11 cellular contexts compared by ENCODE assay signal in the genomic region with DNA sequence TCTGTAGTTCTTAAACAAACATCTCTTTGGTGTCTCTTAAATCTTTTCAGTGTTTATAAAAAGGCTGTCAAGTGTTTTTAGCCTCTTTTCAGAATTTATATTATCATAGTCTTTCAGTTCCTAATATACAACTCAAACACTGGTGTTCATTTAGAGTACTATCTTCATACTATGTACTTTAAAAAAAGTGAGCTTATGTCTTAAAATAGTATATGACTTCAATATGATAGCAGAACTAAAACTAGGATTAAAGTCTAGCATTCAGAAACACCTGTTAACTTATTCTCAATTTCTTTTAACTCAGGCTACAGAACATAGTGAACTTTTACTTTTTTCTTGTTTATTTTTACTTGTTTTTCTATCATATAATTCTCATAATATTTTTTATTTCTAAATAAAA. TPM values are rescaled to one million over a fixed set of nuclear protein-coding genes. Genes with fewer than 3 reads are reported as not detected.
DNase-seq lines count a peak whose midpoint lies in the region; ATAC-seq lines count a peak whose summit lies in the region.
"Had no signal": no experiment of that assay in that cellular context is flagged by ENCODE, and none has a peak within 500 bp of the region (broad histone marks: within the 10 kb centered on the region; RNA-seq: fewer than 3 reads in every experiment).

No MANE protein-coding gene starts in this region.

- POLR2A ChIA-PET in activated CD4-positive, alpha-beta memory T cell treated with anti-CD3 and anti-CD28 coated beads for 36 hours (lab: Charles Lee), result no interaction called here

- intact Hi-C loops in activated CD4-positive, alpha-beta memory T cell treated with anti-CD3 and anti-CD28 coated beads for 36 hours (cut with micrococcal nuclease), result no loop called here

- H3K4me1 Mint-ChIP-seq in memory B cell, result no peaks in the 10 kb centered on the region
- no peaks in the 10 kb centered on the region for H3K4me1 Mint-ChIP-seq in activated CD4-positive, alpha-beta memory T cell treated with anti-CD3 and anti-CD28 coated beads for 36 hours (ENCODE audit: low read depth)

- H3K9me3 Mint-ChIP-seq in memory B cell, result no peaks in the 10 kb centered on the region
- no peaks in the 10 kb centered on the region for H3K9me3 Mint-ChIP-seq in activated CD4-positive, alpha-beta memory T cell treated with anti-CD3 and anti-CD28 coated beads for 36 hours

- no peak for DNase-seq in memory B cell (ENCODE audit: low spot score in 2 of 2)
- DNase-seq in ureter (ENCODE audit: low spot score), result no peak
- no peak for DNase-seq in activated CD4-positive, alpha-beta memory T cell treated with anti-CD3 and anti-CD28 coated beads for 36 hours
- DNase-seq in GDM1 (lab: John Stamatoyannopoulos, UW), result no peak
- no peak for DNase-seq in DMS79 (lab: John Stamatoyannopoulos, UW)
- DNase-seq: Calu3, GM23248, NCI-H446 treated with DMSO at 0.1 percent for 48 hours had no signal

- no peak overlapping the region for H3K4me3 Mint-ChIP-seq in memory B cell
- H3K4me3 Mint-ChIP-seq in activated CD4-positive, alpha-beta memory T cell treated with anti-CD3 and anti-CD28 coated beads for 36 hours, result no peak overlapping the region

- CTCF ChIA-PET in activated CD4-positive, alpha-beta memory T cell treated with anti-CD3 and anti-CD28 coated beads for 36 hours (lab: Charles Lee), result no interaction called here

- H3K27me3 Mint-ChIP-seq in memory B cell, result no peaks in the 10 kb centered on the region
- H3K27me3 Mint-ChIP-seq in activated CD4-positive, alpha-beta memory T cell treated with anti-CD3 and anti-CD28 coated beads for 36 hours, result no peaks in the 10 kb centered on the region

- H3K27ac Mint-ChIP-seq in memory B cell, result no peak overlapping the region
- H3K27ac Mint-ChIP-seq in activated CD4-positive, alpha-beta memory T cell treated with anti-CD3 and anti-CD28 coated beads for 36 hours, result no peak overlapping the region

- H3K36me3 Mint-ChIP-seq in memory B cell, result no peaks in the 10 kb centered on the region
- no peaks in the 10 kb centered on the region for H3K36me3 Mint-ChIP-seq in activated CD4-positive, alpha-beta memory T cell treated with anti-CD3 and anti-CD28 coated beads for 36 hours

- peak; percentile 99 for ATAC-seq in GM18870 (IDR thresholded peaks at IDR 0.05; ENCODE audit: unreplicated experiment)
- ATAC-seq in GM21619 (IDR thresholded peaks at IDR 0.05; ENCODE audit: unreplicated experiment), result peak; percentile 98
- peak; percentile 98 for ATAC-seq in HG03135 (IDR thresholded peaks at IDR 0.05; ENCODE audit: unreplicated experiment)
- ATAC-seq in memory B cell (ENCODE audit: low read depth), result peak; percentile 46

RNA-seq across cellular contexts. Expression of gene IKZF2, which starts 14.7 kb away (rescaled TPM):
- total RNA-seq in ureter, result 118 TPM
- total RNA-seq in activated CD4-positive, alpha-beta memory T cell treated with anti-CD3 and anti-CD28 coated beads for 36 hours, result 1 to 10 TPM; 8.1 to 9.1 TPM

Comparison
In these comparisons a context has a peak if more than half of its experiments do, and no peak if none do; other contexts are left out.
1. ATAC-seq: peak in every context shown above with its lines; median percentile 99 in GM18870; 98 in GM21619; 98 in HG03135; 46 in memory B cell.
2. RNA of gene IKZF2, which starts 14.7 kb away (total RNA-seq): 118 TPM in ureter (single experiment); 8.1 to 9.1 TPM in activated CD4-positive, alpha-beta memory T cell treated with anti-CD3 and anti-CD28 coated beads for 36 hours; every median in the first group is over 10 times any median in the second.